In the genomic region with DNA sequence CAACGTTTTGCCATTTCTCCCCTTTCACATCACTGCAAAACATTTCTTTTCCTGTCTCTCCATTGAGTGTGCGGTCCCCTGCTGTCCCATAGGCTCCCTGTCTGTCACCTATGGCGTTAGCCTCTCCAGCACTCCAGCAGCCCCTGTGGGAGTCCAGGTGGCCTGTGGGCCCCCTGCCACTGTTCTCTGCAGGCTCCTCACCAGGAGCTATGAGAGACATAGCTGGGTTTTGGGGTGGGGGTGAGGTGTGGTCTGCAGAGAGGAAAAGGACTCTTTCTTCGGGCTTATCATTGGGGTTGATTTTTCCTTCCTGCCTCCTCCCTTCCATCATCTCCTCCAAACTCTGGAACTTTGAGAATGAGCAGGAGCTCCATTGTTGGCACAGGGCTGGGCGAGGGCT, we compare ENCODE assay signal across 24 cellular contexts.
"Had no signal": no experiment of that assay in that cellular context is flagged by ENCODE, and none has a peak within 500 bp of the region (broad histone marks: within the 10 kb centered on the region; RNA-seq: fewer than 3 reads in every experiment).

No MANE protein-coding gene starts in this region.

- H3K4me2 ChIP-seq: neural progenitor cell, smooth muscle cell had no signal

- ATAC-seq: left colon; natural killer cell; right lobe of liver; stimulated activated memory B cell treated with anti-CD40 and anti-IgM and Interleukin-4, amounts not matched to agents 10 μg/mL and 1 μg/mL and 100 μg/mL, for 72 hours; stimulated activated naive CD8-positive, alpha-beta T cell treated with anti-CD3 and anti-CD28 coated beads, Interleukin-15, amount 100 ng/mL, for 72 hours had no signal

- H3K27ac ChIP-seq: left ventricle myocardium inferior, neural progenitor cell, ovary, right atrium auricular region, right lobe of liver, tibial nerve, upper lobe of left lung had no signal

- H3K9ac ChIP-seq: neural progenitor cell had no signal

- DNase-seq: hippocampal formation; kidney; left colon; left ventricle myocardium inferior; naive B cell; natural killer cell; nephron progenitor cell; ovary; right lobe of liver; stimulated activated CD4-positive, alpha-beta T cell treated with anti-CD3 and anti-CD28 coated beads, Interleukin-1b, Interleukin-23, amount 100 ng/mL, for 48 hours; stimulated activated CD4-positive, alpha-beta T cell treated with anti-CD3 and anti-CD28 coated beads, Interleukin-2, amount 100 ng/mL, for 48 hours; stimulated activated CD4-positive, alpha-beta T cell treated with anti-CD3 and anti-CD28 coated beads, Interleukin-4, amount 100 ng/mL, for 4 hours; stimulated activated CD8-positive, alpha-beta memory T cell treated with anti-CD3 and anti-CD28 coated beads, Interleukin-4, amount 100 ng/mL, for 48 hours; stimulated activated naive CD4-positive, alpha-beta T cell treated with Interleukin-2 at 50 U/mL for 16 hours; stimulated activated naive CD8-positive, alpha-beta T cell treated with anti-CD3 and anti-CD28 coated beads, Interleukin-15, amount 100 ng/mL, for 72 hours; substantia nigra; upper lobe of left lung had no signal

- H3K27me3 ChIP-seq: neural progenitor cell, ovary, right atrium auricular region, right lobe of liver, tibial nerve, upper lobe of left lung, vagina had no signal

- H3K4me1 ChIP-seq: neural progenitor cell, right atrium auricular region, right lobe of liver, upper lobe of left lung had no signal

- H2AFZ ChIP-seq: neural progenitor cell had no signal

- H3K9me3 ChIP-seq: left ventricle myocardium inferior, ovary, right atrium auricular region, right lobe of liver, tibial nerve, upper lobe of left lung, vagina had no signal

- H3K36me3 ChIP-seq: left ventricle myocardium inferior, neural progenitor cell, ovary, right atrium auricular region, right lobe of liver, tibial nerve, upper lobe of left lung, vagina had no signal

- H3K4me3 ChIP-seq: left ventricle myocardium inferior, lung, neural progenitor cell, ovary, right atrium auricular region, right lobe of liver, smooth muscle cell, tibial nerve, upper lobe of left lung, vagina had no signal
